In the genomic region with DNA sequence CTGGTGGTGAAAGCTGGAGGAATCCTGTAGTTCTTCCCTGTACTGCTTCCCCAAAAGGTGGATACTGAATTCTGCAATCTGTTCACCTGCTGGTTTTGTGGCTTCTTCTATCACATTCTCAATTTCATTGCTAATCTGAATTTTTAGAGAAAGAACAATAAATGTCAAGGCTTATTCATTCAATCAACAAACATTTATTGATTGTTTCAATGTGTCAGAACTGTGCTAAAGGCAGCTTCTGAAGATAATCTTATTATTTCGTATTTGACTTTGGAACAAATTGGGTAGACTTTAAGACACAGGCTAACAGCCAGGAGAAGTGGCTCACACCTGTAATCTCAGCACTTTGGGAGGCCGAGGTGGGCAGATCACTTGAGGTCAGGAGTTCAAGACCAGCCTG, we compare ENCODE assay signal across 25 cellular contexts.
"Had no signal": no experiment of that assay in that cellular context is flagged by ENCODE, and none has a peak within 500 bp of the region (broad histone marks: within the 10 kb centered on the region; RNA-seq: fewer than 3 reads in every experiment).

No MANE protein-coding gene starts in this region.

- H3K27me3 ChIP-seq: colonic mucosa, esophagus muscularis mucosa, esophagus squamous epithelium, foreskin keratinocyte, gastrocnemius medialis, gastroesophageal sphincter, heart left ventricle, heart right ventricle had no signal

- H3K9me3 Mint-ChIP-seq: dendritic cell treated with granulocyte-macrophage colony-stimulating factor and Interleukin-4, amounts not matched to agents 40 ng/mL and 50 ng/mL, for 4 days; effector memory CD8-positive, alpha-beta T cell had no signal

- H3K4me1 ChIP-seq: colonic mucosa, esophagus squamous epithelium, foreskin keratinocyte, gastrocnemius medialis, heart right ventricle had no signal

- H3K27ac Mint-ChIP-seq: dendritic cell treated with granulocyte-macrophage colony-stimulating factor and Interleukin-4, amounts not matched to agents 40 ng/mL and 50 ng/mL, for 4 days; effector memory CD8-positive, alpha-beta T cell; endodermal cell had no signal

- DNase-seq: colonic mucosa; cortex of kidney; dermis blood vessel endothelial cell; dorsolateral prefrontal cortex; effector CD4-positive, alpha-beta T cell; effector CD8-positive, alpha-beta T cell; effector memory CD4-positive, alpha-beta T cell; effector memory CD8-positive, alpha-beta T cell; endodermal cell; erythroblast; esophagus squamous epithelium; foreskin fibroblast; foreskin keratinocyte; foreskin melanocyte; gastrocnemius medialis; glutamatergic neuron; head of caudate nucleus; heart left ventricle; heart right ventricle had no signal

- H3K4me1 Mint-ChIP-seq: endodermal cell had no signal

- H3K4me3 ChIP-seq: colonic mucosa, coronary artery, dorsolateral prefrontal cortex, esophagus muscularis mucosa, esophagus squamous epithelium, gastrocnemius medialis, gastroesophageal sphincter, heart left ventricle, heart right ventricle had no signal

- H3K27ac ChIP-seq: colonic mucosa, dorsolateral prefrontal cortex, epithelial cell of prostate, esophagus muscularis mucosa, esophagus squamous epithelium, foreskin keratinocyte, gastrocnemius medialis, gastroesophageal sphincter, heart left ventricle, heart right ventricle had no signal

- H3K36me3 ChIP-seq: colonic mucosa, esophagus muscularis mucosa, esophagus squamous epithelium, gastroesophageal sphincter had no signal

- H3K9me3 ChIP-seq: colonic mucosa, esophagus muscularis mucosa, esophagus squamous epithelium, gastrocnemius medialis, gastroesophageal sphincter, heart left ventricle, heart right ventricle had no signal

- H3K4me3 Mint-ChIP-seq: dendritic cell treated with granulocyte-macrophage colony-stimulating factor and Interleukin-4, amounts not matched to agents 40 ng/mL and 50 ng/mL, for 4 days; effector memory CD8-positive, alpha-beta T cell; endodermal cell had no signal

- ATAC-seq: effector memory CD8-positive, alpha-beta T cell; esophagus mucosa; foreskin keratinocyte; gastrocnemius medialis; gastroesophageal sphincter; heart left ventricle; heart right ventricle had no signal

- H3K27me3 Mint-ChIP-seq: dendritic cell treated with granulocyte-macrophage colony-stimulating factor and Interleukin-4, amounts not matched to agents 40 ng/mL and 50 ng/mL, for 4 days; effector memory CD8-positive, alpha-beta T cell had no signal
